ENCODE assay signal across 10 cellular contexts in the genomic region with DNA sequence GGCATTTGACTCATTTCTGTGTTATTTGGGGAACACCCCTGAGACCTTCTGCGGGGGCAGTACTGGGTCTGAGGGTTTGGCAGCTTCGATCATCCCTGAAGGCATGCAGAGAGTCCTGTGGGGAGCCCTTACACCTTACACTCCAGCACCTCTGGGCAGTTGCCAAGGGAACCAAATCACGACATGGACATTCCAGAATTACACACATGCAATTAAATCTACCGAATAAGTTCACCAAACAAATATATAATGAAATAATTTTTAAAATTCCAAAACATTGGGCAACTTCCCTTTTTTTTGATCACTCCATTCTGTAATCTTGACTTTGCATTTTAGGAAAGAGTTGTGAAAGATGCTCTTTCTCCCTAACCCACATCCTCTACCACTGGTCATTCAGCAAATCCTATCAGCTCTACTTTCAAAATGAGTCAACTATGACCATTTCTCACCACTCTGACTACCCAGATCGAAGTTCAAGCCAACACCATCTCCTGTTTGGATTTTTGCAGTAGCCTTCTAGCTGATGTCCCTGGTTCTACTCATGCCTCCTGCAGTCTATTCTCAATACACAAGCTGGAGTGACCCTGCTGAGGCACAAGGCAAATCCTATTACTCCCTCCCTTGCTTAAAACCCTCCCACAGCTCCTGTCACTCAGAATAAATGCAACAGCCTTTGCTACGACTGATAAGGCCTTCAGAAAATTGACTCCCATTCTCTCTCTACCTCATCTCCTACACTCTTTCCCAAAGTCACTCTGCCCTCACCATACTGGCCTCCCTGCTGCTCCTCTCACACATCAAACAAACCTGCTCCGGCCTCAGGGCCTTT.
DNase-seq lines count a peak whose midpoint lies in the region; ATAC-seq and TF ChIP-seq lines count a peak whose summit lies in the region.
"Had no signal": no experiment of that assay in that cellular context is flagged by ENCODE, and none has a peak within 500 bp of the region (broad histone marks: within the 10 kb centered on the region; RNA-seq: fewer than 3 reads in every experiment).

No MANE protein-coding gene starts in this region.

- H3K4me3 Mint-ChIP-seq in WTC11 (no peak overlapping the region), progenitor cell of endocrine pancreas (ENCODE audit: low read depth) (no peak overlapping the region), Calu3 (ENCODE audit: low read depth, unreplicated experiment) (no peak overlapping the region)

- H3K27ac Mint-ChIP-seq in WTC11 (no peak overlapping the region), progenitor cell of endocrine pancreas (peak overlapping the region; percentile 81), Calu3 (ENCODE audit: unreplicated experiment) (no peak overlapping the region)

- DNase-seq in WTC11 (ENCODE audit: low spot score) (no peak), progenitor cell of endocrine pancreas (ENCODE audit: low spot score, unreplicated experiment) (no peak), NCI-H128 (lab: John Stamatoyannopoulos, UW; ENCODE audit: unreplicated experiment) (no peak), caudate nucleus (lab: John Stamatoyannopoulos, UW) (no peak), cortex of kidney (lab: John Stamatoyannopoulos, UW) (no peak), Calu3 (no peak)
- DNase-seq: heart right ventricle, upper lobe of left lung had no signal

- POLR2A ChIA-PET in WTC11 (lab: Charles Lee): no interaction called here

- CTCF ChIA-PET in WTC11 (lab: Charles Lee) (interaction anchor here (0.7 to 1.0 kb wide), 4 partner anchors 9 to 157 kb away, joined by 3 read pairs; no protein-coding TSS in a partner anchor), Calu3 (lab: Charles Lee) (interaction anchor here (0.9 kb wide), 1 partner anchor 199 kb away, joined by 4 read pairs; no protein-coding TSS in a partner anchor)

- H3K36me3 Mint-ChIP-seq in WTC11: no peaks in the 10 kb centered on the region
- no peaks in the 10 kb centered on the region for H3K36me3 Mint-ChIP-seq in progenitor cell of endocrine pancreas (ENCODE audit: insufficient read depth)
- H3K36me3 Mint-ChIP-seq in Calu3 (ENCODE audit: insufficient read depth, unreplicated experiment): no peaks in the 10 kb centered on the region

- H3K27me3 Mint-ChIP-seq in WTC11 (ENCODE audit: low read depth): no peaks in the 10 kb centered on the region
- no peaks in the 10 kb centered on the region for H3K27me3 Mint-ChIP-seq in progenitor cell of endocrine pancreas
- H3K27me3 Mint-ChIP-seq in Calu3 (ENCODE audit: unreplicated experiment): no peaks in the 10 kb centered on the region

- TF ChIP-seq CTCF in WTC11 (IDR thresholded peaks at IDR 0.05) (no peak), progenitor cell of endocrine pancreas (IDR thresholded peaks at IDR 0.05; ENCODE audit: unreplicated experiment) (no peak), Calu3 (IDR thresholded peaks at IDR 0.05; ENCODE audit: unreplicated experiment) (no peak)

- ATAC-seq in GM19452 (IDR thresholded peaks at IDR 0.05; ENCODE audit: unreplicated experiment) (peak; percentile 69), HG03280 (IDR thresholded peaks at IDR 0.05; ENCODE audit: unreplicated experiment) (peak; percentile 57), WTC11 (peak; percentile 82)

- H3K27ac ChIP-seq in caudate nucleus (ENCODE audit: low read depth, low read length): no peak overlapping the region
- H3K27ac ChIP-seq: heart right ventricle, upper lobe of left lung had no signal

- H3K9me3 Mint-ChIP-seq in WTC11: peaks cover 3% of the 10 kb centered on the region; the same call in 1 of the 2 replicates
- peaks cover 3% of the 10 kb centered on the region for H3K9me3 Mint-ChIP-seq in progenitor cell of endocrine pancreas (ENCODE audit: low read depth)
- no peaks in the 10 kb centered on the region for H3K9me3 Mint-ChIP-seq in Calu3 (ENCODE audit: low read depth, unreplicated experiment)

- H3K4me1 Mint-ChIP-seq in WTC11 (peaks cover 20% of the 10 kb centered on the region), progenitor cell of endocrine pancreas (ENCODE audit: low read depth) (peaks cover 36% of the 10 kb centered on the region), Calu3 (ENCODE audit: low read depth, unreplicated experiment) (no peaks in the 10 kb centered on the region)

- no TSS peak for BruUV-seq in Calu3 (replicated peaks; lab: Mats Ljungman, UMichigan)

- intact Hi-C loops in Calu3 (cut with micrococcal nuclease; ENCODE audit: unreplicated experiment): loop anchor here (5.0 to 10.0 kb wide), 3 partner anchors 201 to 532 kb away; no protein-coding TSS in a partner anchor

TF ChIP-seq in WTC11, 78 proteins besides CTCF, POLR2A, EP300 and RAD21 (continues in another document):
- TF ChIP-seq OVOL2 (CRISPR knock-in tag; IDR thresholded peaks at IDR 0.05; ENCODE audit: borderline replicate concordance) (no peak), GTF2I (CRISPR knock-in tag; conservative IDR thresholded peaks at IDR 0.05) (no peak), ZNF396 (CRISPR knock-in tag; IDR thresholded peaks at IDR 0.05; ENCODE audit: borderline replicate concordance) (no peak), NFATC4 (CRISPR knock-in tag; IDR thresholded peaks at IDR 0.05) (no peak), RORB (CRISPR knock-in tag; IDR thresholded peaks at IDR 0.05) (no peak), FOXP1 (CRISPR knock-in tag; IDR thresholded peaks at IDR 0.05; ENCODE audit: borderline replicate concordance) (no peak), CREM (CRISPR knock-in tag; IDR thresholded peaks at IDR 0.05) (no peak), ZNF138 (CRISPR knock-in tag; conservative IDR thresholded peaks at IDR 0.05) (no peak), NR3C1 (CRISPR knock-in tag; conservative IDR thresholded peaks at IDR 0.05; ENCODE audit: low read depth) (no peak), GABPB1 (CRISPR knock-in tag; IDR thresholded peaks at IDR 0.05) (no peak), ESRRA (CRISPR knock-in tag; IDR thresholded peaks at IDR 0.05; ENCODE audit: borderline replicate concordance) (no peak), FOXJ3 (CRISPR knock-in tag; IDR thresholded peaks at IDR 0.05; ENCODE audit: borderline replicate concordance) (no peak), MXD4 (CRISPR knock-in tag; IDR thresholded peaks at IDR 0.05; ENCODE audit: borderline replicate concordance) (no peak), RELA (CRISPR knock-in tag; IDR thresholded peaks at IDR 0.05; ENCODE audit: borderline replicate concordance) (no peak)
- TF ChIP-seq, protein P1, sequence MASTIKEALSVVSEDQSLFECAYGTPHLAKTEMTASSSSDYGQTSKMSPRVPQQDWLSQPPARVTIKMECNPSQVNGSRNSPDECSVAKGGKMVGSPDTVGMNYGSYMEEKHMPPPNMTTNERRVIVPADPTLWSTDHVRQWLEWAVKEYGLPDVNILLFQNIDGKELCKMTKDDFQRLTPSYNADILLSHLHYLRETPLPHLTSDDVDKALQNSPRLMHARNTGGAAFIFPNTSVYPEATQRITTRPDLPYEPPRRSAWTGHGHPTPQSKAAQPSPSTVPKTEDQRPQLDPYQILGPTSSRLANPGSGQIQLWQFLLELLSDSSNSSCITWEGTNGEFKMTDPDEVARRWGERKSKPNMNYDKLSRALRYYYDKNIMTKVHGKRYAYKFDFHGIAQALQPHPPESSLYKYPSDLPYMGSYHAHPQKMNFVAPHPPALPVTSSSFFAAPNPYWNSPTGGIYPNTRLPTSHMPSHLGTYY (CRISPR knock-in tag; IDR thresholded peaks at IDR 0.05): no peak
- TF ChIP-seq, protein P2, sequence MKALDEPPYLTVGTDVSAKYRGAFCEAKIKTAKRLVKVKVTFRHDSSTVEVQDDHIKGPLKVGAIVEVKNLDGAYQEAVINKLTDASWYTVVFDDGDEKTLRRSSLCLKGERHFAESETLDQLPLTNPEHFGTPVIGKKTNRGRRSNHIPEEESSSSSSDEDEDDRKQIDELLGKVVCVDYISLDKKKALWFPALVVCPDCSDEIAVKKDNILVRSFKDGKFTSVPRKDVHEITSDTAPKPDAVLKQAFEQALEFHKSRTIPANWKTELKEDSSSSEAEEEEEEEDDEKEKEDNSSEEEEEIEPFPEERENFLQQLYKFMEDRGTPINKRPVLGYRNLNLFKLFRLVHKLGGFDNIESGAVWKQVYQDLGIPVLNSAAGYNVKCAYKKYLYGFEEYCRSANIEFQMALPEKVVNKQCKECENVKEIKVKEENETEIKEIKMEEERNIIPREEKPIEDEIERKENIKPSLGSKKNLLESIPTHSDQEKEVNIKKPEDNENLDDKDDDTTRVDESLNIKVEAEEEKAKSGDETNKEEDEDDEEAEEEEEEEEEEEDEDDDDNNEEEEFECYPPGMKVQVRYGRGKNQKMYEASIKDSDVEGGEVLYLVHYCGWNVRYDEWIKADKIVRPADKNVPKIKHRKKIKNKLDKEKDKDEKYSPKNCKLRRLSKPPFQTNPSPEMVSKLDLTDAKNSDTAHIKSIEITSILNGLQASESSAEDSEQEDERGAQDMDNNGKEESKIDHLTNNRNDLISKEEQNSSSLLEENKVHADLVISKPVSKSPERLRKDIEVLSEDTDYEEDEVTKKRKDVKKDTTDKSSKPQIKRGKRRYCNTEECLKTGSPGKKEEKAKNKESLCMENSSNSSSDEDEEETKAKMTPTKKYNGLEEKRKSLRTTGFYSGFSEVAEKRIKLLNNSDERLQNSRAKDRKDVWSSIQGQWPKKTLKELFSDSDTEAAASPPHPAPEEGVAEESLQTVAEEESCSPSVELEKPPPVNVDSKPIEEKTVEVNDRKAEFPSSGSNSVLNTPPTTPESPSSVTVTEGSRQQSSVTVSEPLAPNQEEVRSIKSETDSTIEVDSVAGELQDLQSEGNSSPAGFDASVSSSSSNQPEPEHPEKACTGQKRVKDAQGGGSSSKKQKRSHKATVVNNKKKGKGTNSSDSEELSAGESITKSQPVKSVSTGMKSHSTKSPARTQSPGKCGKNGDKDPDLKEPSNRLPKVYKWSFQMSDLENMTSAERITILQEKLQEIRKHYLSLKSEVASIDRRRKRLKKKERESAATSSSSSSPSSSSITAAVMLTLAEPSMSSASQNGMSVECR (CRISPR knock-in tag; IDR thresholded peaks at IDR 0.05; ENCODE audit: borderline replicate concordance): no peak
- TF ChIP-seq, protein P3, sequence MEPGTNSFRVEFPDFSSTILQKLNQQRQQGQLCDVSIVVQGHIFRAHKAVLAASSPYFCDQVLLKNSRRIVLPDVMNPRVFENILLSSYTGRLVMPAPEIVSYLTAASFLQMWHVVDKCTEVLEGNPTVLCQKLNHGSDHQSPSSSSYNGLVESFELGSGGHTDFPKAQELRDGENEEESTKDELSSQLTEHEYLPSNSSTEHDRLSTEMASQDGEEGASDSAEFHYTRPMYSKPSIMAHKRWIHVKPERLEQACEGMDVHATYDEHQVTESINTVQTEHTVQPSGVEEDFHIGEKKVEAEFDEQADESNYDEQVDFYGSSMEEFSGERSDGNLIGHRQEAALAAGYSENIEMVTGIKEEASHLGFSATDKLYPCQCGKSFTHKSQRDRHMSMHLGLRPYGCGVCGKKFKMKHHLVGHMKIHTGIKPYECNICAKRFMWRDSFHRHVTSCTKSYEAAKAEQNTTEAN (CRISPR knock-in tag; IDR thresholded peaks at IDR 0.05): no peak
